In genomic region chr7:74489997-74490396, GRCh38 we compare ENCODE assay signal across 1 cellular context.
A peak's percentile ranks its signal among the peaks of the same experiment; 100 is the strongest.
TF ChIP-seq lines count a peak whose summit lies in the region.

No MANE protein-coding gene starts in this region.

TF ChIP-seq in K562, 482 proteins besides CTCF, POLR2A, EP300 and RAD21:
- TF ChIP-seq PHTF2 (CRISPR knock-in tag; IDR thresholded peaks at IDR 0.05), result no peak
- TF ChIP-seq PCBP2 (IDR thresholded peaks at IDR 0.05; ENCODE audit: low read depth, low read length, poor library complexity, severe bottlenecking), result no peak
- peak; percentile 77 for TF ChIP-seq ZNF121 (CRISPR knock-in tag; conservative IDR thresholded peaks at IDR 0.05)
